19 cellular contexts compared by ENCODE assay signal in the genomic region with DNA sequence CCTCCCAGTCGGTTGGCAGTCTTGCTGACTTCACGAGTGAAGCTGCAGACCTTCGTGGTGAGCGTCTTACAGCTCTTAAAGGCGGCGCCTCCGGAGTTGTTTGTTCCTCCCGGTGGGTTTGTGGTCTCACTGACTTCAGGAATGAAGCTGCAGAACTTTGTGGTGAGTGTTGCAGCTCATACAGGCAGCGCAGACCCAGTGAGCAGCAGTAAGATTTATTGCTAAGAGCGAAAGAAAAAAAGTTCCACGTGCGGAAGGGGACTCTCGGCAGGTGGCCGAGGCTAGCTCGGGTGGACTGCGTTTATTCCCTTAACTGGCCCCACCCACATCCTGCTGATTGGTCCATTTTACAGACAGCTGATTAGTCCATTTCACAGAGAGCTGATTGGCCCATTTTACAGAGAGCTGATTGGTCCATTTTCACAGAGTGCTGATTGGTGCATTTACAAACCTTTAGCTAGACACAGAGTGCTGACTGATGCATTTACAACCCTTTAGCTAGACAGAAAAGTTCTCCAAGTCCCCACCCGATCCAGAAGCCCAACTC.
"Had no signal": no experiment of that assay in that cellular context is flagged by ENCODE, and none has a peak within 500 bp of the region (broad histone marks: within the 10 kb centered on the region; RNA-seq: fewer than 3 reads in every experiment).

No MANE protein-coding gene starts in this region.

- DNase-seq: activated CD4-positive, CD25-positive, alpha-beta regulatory T cell treated with anti-CD3 and anti-CD28 coated beads, Interleukin-2, amount 50 U/mL, for 72 hours; activated CD8-positive, alpha-beta memory T cell treated with anti-CD3 and anti-CD28 coated beads for 24 hours; activated naive CD4-positive, alpha-beta T cell treated with Interleukin-2 at 50 U/mL for 16 hours; dermis blood vessel endothelial cell; head of caudate nucleus; immature natural killer cell; mesendoderm; nucleus accumbens; stimulated activated CD4-positive, alpha-beta T cell treated with anti-CD3 and anti-CD28 coated beads, Interleukin-15, amount 100 ng/mL, for 24 hours; stimulated activated CD4-positive, alpha-beta T cell treated with anti-CD3 and anti-CD28 coated beads, Interleukin-4, amount 100 ng/mL, for 1 hour; stimulated activated naive CD4-positive, alpha-beta T cell had no signal

- H3K4me1 ChIP-seq: ascending aorta, breast epithelium, right atrium auricular region, tibial nerve had no signal

- H3K36me3 Mint-ChIP-seq: immature natural killer cell had no signal

- H3K27ac Mint-ChIP-seq: immature natural killer cell; natural killer cell treated with Interleukin-12 subunit alpha and Interleukin-12 subunit beta and Interleukin-15 and Interleukin-18, amount 100 ng/mL, for 72 hours; progenitor cell of endocrine pancreas had no signal

- H3K9me3 ChIP-seq: ascending aorta, breast epithelium had no signal

- H3K27ac ChIP-seq: ascending aorta, breast epithelium, epithelial cell of prostate, right atrium auricular region, skin epidermis, tibial nerve had no signal

- H3K4me3 Mint-ChIP-seq: natural killer cell treated with Interleukin-12 subunit alpha and Interleukin-12 subunit beta and Interleukin-15 and Interleukin-18, amount 100 ng/mL, for 72 hours had no signal

- H3K4me1 Mint-ChIP-seq: immature natural killer cell had no signal

- H3K27me3 ChIP-seq: ascending aorta, breast epithelium, right atrium auricular region, tibial nerve had no signal

- H3K36me3 ChIP-seq: ascending aorta, breast epithelium, right atrium auricular region, tibial nerve had no signal

- H3K27me3 Mint-ChIP-seq: progenitor cell of endocrine pancreas had no signal

- H3K4me3 ChIP-seq: ascending aorta, breast epithelium, right atrium auricular region, skin epidermis, tibial nerve had no signal
